Comparison of ENCODE assay signal across 19 cellular contexts in genomic region chr6:142751452-142751851, GRCh38.
"Had no signal": no experiment of that assay in that cellular context is flagged by ENCODE, and none has a peak within 500 bp of the region (broad histone marks: within the 10 kb centered on the region; RNA-seq: fewer than 3 reads in every experiment).

No MANE protein-coding gene starts in this region.

- H3K36me3 Mint-ChIP-seq: natural killer cell had no signal

- H3K9me3 Mint-ChIP-seq: activated naive CD4-positive, alpha-beta T cell treated with anti-CD3 and anti-CD28 coated beads, Interleukin-2, amount 10 ng/mL, durations not matched to agents 7 days and 5 days; effector memory CD8-positive, alpha-beta T cell; immature natural killer cell; natural killer cell had no signal

- H3K27me3 Mint-ChIP-seq: activated naive CD4-positive, alpha-beta T cell treated with anti-CD3 and anti-CD28 coated beads, Interleukin-2, amount 10 ng/mL, durations not matched to agents 7 days and 5 days; effector memory CD8-positive, alpha-beta T cell had no signal

- H3K27ac Mint-ChIP-seq: activated naive CD4-positive, alpha-beta T cell treated with anti-CD3 and anti-CD28 coated beads, Interleukin-2, amount 10 ng/mL, durations not matched to agents 7 days and 5 days had no signal

- ATAC-seq: effector memory CD8-positive, alpha-beta T cell; left ventricle myocardium superior; mucosa of descending colon; natural killer cell had no signal

- DNase-seq: activated CD4-positive, CD25-positive, alpha-beta regulatory T cell treated with anti-CD3 and anti-CD28 coated beads, Interleukin-2, amount 50 U/mL, for 72 hours; activated effector memory CD4-positive, alpha-beta T cell treated with Interleukin-2 at 50 U/mL for 16 hours; activated naive CD4-positive, alpha-beta T cell treated with anti-CD3 and anti-CD28 coated beads, Interleukin-2, amount 10 ng/mL, durations not matched to agents 7 days and 5 days; activated T-cell treated with anti-CD3 and anti-CD28 coated beads, Interleukin-2, amount 50 U/mL, for 1 hour; amniotic stem cell; effector memory CD8-positive, alpha-beta T cell; esophagus squamous epithelium; immature natural killer cell; left ventricle myocardium superior; mucosa of descending colon; natural killer cell; nucleus accumbens; stimulated activated CD4-positive, alpha-beta T cell treated with anti-CD3 and anti-CD28 coated beads, Interleukin-1b, Interleukin-23, amount 100 ng/mL, for 48 hours; stimulated activated CD8-positive, alpha-beta memory T cell treated with anti-CD3 and anti-CD28 coated beads, Interleukin-4, amount 100 ng/mL, for 48 hours; stimulated activated naive CD4-positive, alpha-beta T cell treated with Interleukin-2 at 50 U/mL for 16 hours; T-helper 2 cell; transverse colon had no signal

- H3K9me3 ChIP-seq: esophagus squamous epithelium, mucosa of descending colon, suprapubic skin, transverse colon, vagina had no signal

- H3K4me3 Mint-ChIP-seq: activated naive CD4-positive, alpha-beta T cell treated with anti-CD3 and anti-CD28 coated beads, Interleukin-2, amount 10 ng/mL, durations not matched to agents 7 days and 5 days; effector memory CD8-positive, alpha-beta T cell; immature natural killer cell; natural killer cell had no signal

- H3K4me1 Mint-ChIP-seq: immature natural killer cell, natural killer cell had no signal
